Comparison of ENCODE assay signal across 35 cellular contexts in genomic region chr3:123006587-123006986, GRCh38. TPM values are rescaled to one million over a fixed set of nuclear protein-coding genes. Genes with fewer than 3 reads are reported as not detected.
"Had no signal": no experiment of that assay in that cellular context is flagged by ENCODE, and none has a peak within 500 bp of the region (broad histone marks: within the 10 kb centered on the region; RNA-seq: fewer than 3 reads in every experiment).

No MANE protein-coding gene starts in this region.

- H3K36me3 Mint-ChIP-seq: activated CD4-positive, alpha-beta memory T cell treated with anti-CD3 and anti-CD28 coated beads for 36 hours; activated naive CD4-positive, alpha-beta T cell treated with anti-CD3 and anti-CD28 coated beads, Interleukin-2, amount 10 ng/mL, durations not matched to agents 7 days and 5 days; activated naive CD4-positive, alpha-beta T cell treated with anti-CD3 and anti-CD28 coated beads, Interleukin-2, amount 50 U/mL, for 72 hours; activated naive CD8-positive, alpha-beta T cell treated with anti-CD3 and anti-CD28 coated beads, Interleukin-2, amount 10 ng/mL, durations not matched to agents 7 days and 5 days had no signal

- H3K27ac Mint-ChIP-seq: activated B cell treated with CpG ODN at 0.5 μM for 24 hours; activated CD4-positive, alpha-beta memory T cell treated with anti-CD3 and anti-CD28 coated beads for 36 hours; activated CD4-positive, alpha-beta T cell treated with anti-CD3 and anti-CD28 coated beads for 36 hours; activated CD4-positive, alpha-beta T cell treated with anti-CD3 and anti-CD28 coated beads, Interleukin-2, amount 10 ng/mL, durations not matched to agents 24 days and 14 days; activated CD8-positive, alpha-beta T cell treated with anti-CD3 and anti-CD28 coated beads, Interleukin-2, amount 10 ng/mL, durations not matched to agents 7 days and 5 days; activated naive CD4-positive, alpha-beta T cell treated with anti-CD3 and anti-CD28 coated beads, Interleukin-2, amount 10 ng/mL, durations not matched to agents 7 days and 5 days; activated naive CD4-positive, alpha-beta T cell treated with anti-CD3 and anti-CD28 coated beads, Interleukin-2, amount 50 U/mL, for 72 hours; activated naive CD8-positive, alpha-beta T cell treated with anti-CD3 and anti-CD28 coated beads, Interleukin-2, amount 10 ng/mL, durations not matched to agents 7 days and 5 days; activated T-cell treated with anti-CD3 and anti-CD28 coated beads, Interleukin-2, amount 50 U/mL, for 24 hours; activated T-cell treated with anti-CD3 and anti-CD28 coated beads, Interleukin-2, amount 50 U/mL, for 72 hours; effector memory CD8-positive, alpha-beta T cell; T-helper 17 cell; T-helper 2 cell treated with Interferon-gamma antibody and Interleukin-4, amounts not matched to agents 5 μg/mL and 100 μg/mL, for 36 hours had no signal

- H3K4me3 ChIP-seq: ascending aorta, esophagus squamous epithelium, gastroesophageal sphincter, heart right ventricle had no signal

- H3K9me3 Mint-ChIP-seq: activated B cell treated with CpG ODN at 0.5 μM for 24 hours; activated CD4-positive, alpha-beta memory T cell treated with anti-CD3 and anti-CD28 coated beads for 36 hours; activated CD4-positive, alpha-beta T cell treated with anti-CD3 and anti-CD28 coated beads, Interleukin-2, amount 10 ng/mL, durations not matched to agents 24 days and 14 days; activated naive CD4-positive, alpha-beta T cell treated with anti-CD3 and anti-CD28 coated beads, Interleukin-2, amount 10 ng/mL, durations not matched to agents 7 days and 5 days; activated naive CD4-positive, alpha-beta T cell treated with anti-CD3 and anti-CD28 coated beads, Interleukin-2, amount 50 U/mL, for 72 hours; activated naive CD8-positive, alpha-beta T cell treated with anti-CD3 and anti-CD28 coated beads, Interleukin-2, amount 10 ng/mL, durations not matched to agents 7 days and 5 days; activated T-cell treated with anti-CD3 and anti-CD28 coated beads, Interleukin-2, amount 50 U/mL, for 24 hours; activated T-cell treated with anti-CD3 and anti-CD28 coated beads, Interleukin-2, amount 50 U/mL, for 72 hours; central memory CD8-positive, alpha-beta T cell; effector memory CD8-positive, alpha-beta T cell; T-helper 2 cell treated with Interferon-gamma antibody and Interleukin-4, amounts not matched to agents 5 μg/mL and 100 μg/mL, for 36 hours had no signal

- H3K9me3 ChIP-seq: ascending aorta, esophagus squamous epithelium, gastroesophageal sphincter, heart right ventricle had no signal

- H3K4me1 ChIP-seq: ascending aorta, esophagus squamous epithelium, gastroesophageal sphincter, heart right ventricle had no signal

- H3K27ac ChIP-seq: ascending aorta, brain microvascular endothelial cell, esophagus squamous epithelium, gastroesophageal sphincter, heart right ventricle, WERI-Rb-1 had no signal

- ATAC-seq: activated CD4-positive, alpha-beta T cell treated with anti-CD3 and anti-CD28 coated beads for 36 hours; activated CD4-positive, CD25-positive, alpha-beta regulatory T cell treated with anti-CD3 and anti-CD28 coated beads, Interleukin-2, amount 50 U/mL, for 24 hours; activated CD8-positive, alpha-beta T cell treated with anti-CD3 and anti-CD28 coated beads, Interleukin-2, amount 10 ng/mL, durations not matched to agents 7 days and 5 days; activated naive CD4-positive, alpha-beta T cell treated with anti-CD3 and anti-CD28 coated beads, Interleukin-2, amount 50 U/mL, for 72 hours; activated T-cell treated with anti-CD3 and anti-CD28 coated beads, Interleukin-2, amount 50 U/mL, for 72 hours; effector memory CD8-positive, alpha-beta T cell; gastroesophageal sphincter; heart right ventricle; T-helper 17 cell had no signal

- DNase-seq: activated B cell treated with CpG ODN at 0.5 μM for 24 hours; activated CD4-positive, alpha-beta memory T cell treated with anti-CD3 and anti-CD28 coated beads for 36 hours; activated CD4-positive, alpha-beta T cell treated with anti-CD3 and anti-CD28 coated beads for 36 hours; activated CD4-positive, alpha-beta T cell treated with anti-CD3 and anti-CD28 coated beads, Interleukin-2, amount 10 ng/mL, durations not matched to agents 24 days and 14 days; activated CD8-positive, alpha-beta memory T cell treated with anti-CD3 and anti-CD28 coated beads, Interleukin-2, amount 50 U/mL, for 48 hours; activated CD8-positive, alpha-beta T cell treated with anti-CD3 and anti-CD28 coated beads, Interleukin-2, amount 10 ng/mL, durations not matched to agents 7 days and 5 days; activated gamma-delta T cell; activated naive CD4-positive, alpha-beta T cell; activated naive CD4-positive, alpha-beta T cell treated with anti-CD3 and anti-CD28 coated beads, Interleukin-2, amount 10 ng/mL, durations not matched to agents 7 days and 5 days; activated naive CD8-positive, alpha-beta T cell treated with anti-CD3 and anti-CD28 coated beads, Interleukin-2, amount 10 ng/mL, durations not matched to agents 7 days and 5 days; activated T-cell treated with anti-CD3 and anti-CD28 coated beads for 4 hours; activated T-cell treated with anti-CD3 and anti-CD28 coated beads, Interleukin-2, amount 50 U/mL, for 24 hours; activated T-cell treated with anti-CD3 and anti-CD28 coated beads, Interleukin-2, amount 50 U/mL, for 72 hours; brain microvascular endothelial cell; cortex of kidney; dermis blood vessel endothelial cell; effector CD4-positive, alpha-beta T cell; effector memory CD8-positive, alpha-beta T cell; esophagus squamous epithelium; foreskin melanocyte; heart right ventricle; T-helper 1 cell; T-helper 17 cell; T1000; WERI-Rb-1 had no signal

- H3K27me3 ChIP-seq: ascending aorta, heart right ventricle had no signal

- H3K4me3 Mint-ChIP-seq: activated B cell treated with CpG ODN at 0.5 μM for 24 hours; activated CD4-positive, alpha-beta memory T cell treated with anti-CD3 and anti-CD28 coated beads for 36 hours; activated CD4-positive, alpha-beta T cell treated with anti-CD3 and anti-CD28 coated beads for 36 hours; activated CD4-positive, alpha-beta T cell treated with anti-CD3 and anti-CD28 coated beads, Interleukin-2, amount 10 ng/mL, durations not matched to agents 24 days and 14 days; activated CD8-positive, alpha-beta T cell treated with anti-CD3 and anti-CD28 coated beads, Interleukin-2, amount 10 ng/mL, durations not matched to agents 7 days and 5 days; activated naive CD4-positive, alpha-beta T cell treated with anti-CD3 and anti-CD28 coated beads, Interleukin-2, amount 10 ng/mL, durations not matched to agents 7 days and 5 days; activated naive CD8-positive, alpha-beta T cell treated with anti-CD3 and anti-CD28 coated beads, Interleukin-2, amount 10 ng/mL, durations not matched to agents 7 days and 5 days; activated T-cell treated with anti-CD3 and anti-CD28 coated beads, Interleukin-2, amount 50 U/mL, for 24 hours; activated T-cell treated with anti-CD3 and anti-CD28 coated beads, Interleukin-2, amount 50 U/mL, for 72 hours; central memory CD8-positive, alpha-beta T cell; effector memory CD8-positive, alpha-beta T cell; T-helper 17 cell; T-helper 2 cell treated with Interferon-gamma antibody and Interleukin-4, amounts not matched to agents 5 μg/mL and 100 μg/mL, for 36 hours had no signal

- H3K36me3 ChIP-seq: ascending aorta, brain microvascular endothelial cell, esophagus squamous epithelium, gastroesophageal sphincter, heart right ventricle, WERI-Rb-1 had no signal

- H3K4me1 Mint-ChIP-seq: activated B cell treated with CpG ODN at 0.5 μM for 24 hours; activated CD4-positive, alpha-beta T cell treated with anti-CD3 and anti-CD28 coated beads for 36 hours; activated naive CD4-positive, alpha-beta T cell treated with anti-CD3 and anti-CD28 coated beads, Interleukin-2, amount 10 ng/mL, durations not matched to agents 7 days and 5 days; central memory CD8-positive, alpha-beta T cell; T-helper 17 cell had no signal

RNA-seq across cellular contexts. Expression of gene SEMA5B, which starts 21.0 kb away (rescaled TPM):
- total RNA-seq: activated CD4-positive, alpha-beta memory T cell treated with anti-CD3 and anti-CD28 coated beads for 36 hours; activated CD4-positive, alpha-beta T cell treated with anti-CD3 and anti-CD28 coated beads for 36 hours; activated CD4-positive, alpha-beta T cell treated with anti-CD3 and anti-CD28 coated beads, Interleukin-2, amount 10 ng/mL, durations not matched to agents 24 days and 14 days; activated CD8-positive, alpha-beta memory T cell treated with anti-CD3 and anti-CD28 coated beads for 36 hours; activated CD8-positive, alpha-beta T cell treated with anti-CD3 and anti-CD28 coated beads, Interleukin-2, amount 10 ng/mL, durations not matched to agents 7 days and 5 days; activated naive CD4-positive, alpha-beta T cell treated with anti-CD3 and anti-CD28 coated beads, Interleukin-2, amount 50 U/mL, for 72 hours; activated T-cell treated with anti-CD3 and anti-CD28 coated beads, Interleukin-2, amount 50 U/mL, for 72 hours; dermis blood vessel endothelial cell; fibroblast of lung; fibroblast of villous mesenchyme; glomerular endothelial cell; T-helper 17 cell had no signal
- polyA plus RNA-seq: fibroblast of lung had no signal
